ENCODE assay signal across 1 cellular context in the genomic region with DNA sequence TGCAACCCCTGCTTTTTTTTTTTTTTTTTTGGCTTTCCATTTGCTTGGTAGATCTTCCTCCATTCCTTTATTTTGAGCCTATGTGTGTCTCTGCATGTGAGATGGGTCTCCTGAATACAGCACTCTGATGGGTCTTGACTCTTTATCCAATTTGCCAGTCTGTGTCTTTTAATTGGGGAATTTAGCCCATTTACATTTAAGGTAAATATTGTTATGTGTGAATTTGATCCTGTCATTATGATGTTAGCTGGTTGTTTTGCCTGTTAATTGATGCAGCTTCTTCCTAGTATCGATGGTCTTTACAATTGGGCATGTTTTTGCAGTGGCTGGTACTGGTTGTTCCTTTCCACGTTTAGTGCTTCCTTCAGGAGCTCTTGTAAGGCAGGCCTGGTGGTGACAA. TPM values are rescaled to one million over a fixed set of nuclear protein-coding genes. Genes with fewer than 3 reads are reported as not detected.
DNase-seq lines count a peak whose midpoint lies in the region; ATAC-seq, FAIRE-seq and TF ChIP-seq lines count a peak whose summit lies in the region.
"Not testable (repeated sequence)": the region's sequence is repeated elsewhere in the genome, so short reads cannot be mapped to it uniquely, and the experiment has no call there.

No MANE protein-coding gene starts in this region.

- H3K79me2 ChIP-seq in K562 (ENCODE audit: control insufficient read depth, insufficient read depth, low read length): not testable (repeated sequence)

- not testable (repeated sequence) for H3K9me3 ChIP-seq in K562 (replicated peaks; ENCODE audit: control insufficient read depth, insufficient read depth, low read depth, low read length)

- H3K9ac ChIP-seq in K562 (ENCODE audit: insufficient read depth in 1 of 2, low read depth in 2 of 2, low read length in 2 of 2): not testable (repeated sequence)

- not testable (repeated sequence) for DNase-seq in K562 (ENCODE audit: extremely low read depth in 1 of 4, low spot score in 3 of 4)

- TF ChIP-seq POLR2A in K562 (conservative IDR thresholded peaks at IDR 0.05): not testable (repeated sequence)

- FAIRE-seq in K562 (lab: Jason Lieb, UNC): not testable (repeated sequence)

- not testable (repeated sequence) for TF ChIP-seq CTCF in K562 (IDR thresholded peaks at IDR 0.05 in 2 of 3, conservative IDR thresholded peaks at IDR 0.05 in 1 of 3; ENCODE audit: insufficient read depth in 2 of 3, low read depth in 1 of 3, low read length in 3 of 3)

- not testable (repeated sequence) for H3K4me2 ChIP-seq in K562 (ENCODE audit: insufficient read depth, low read length)

- H4K20me1 ChIP-seq in K562 (replicated peaks; ENCODE audit: control insufficient read depth, insufficient read depth, low read length): not testable (repeated sequence)

- not testable (repeated sequence) for H2AFZ ChIP-seq in K562 (ENCODE audit: low read depth, low read length)

- not testable (repeated sequence) for H3K27ac ChIP-seq in K562 (ENCODE audit: extremely low read depth, low read depth, low read length)

- CTCF ChIA-PET in K562 (lab: Yijun Ruan, JAX; ENCODE audit: low intra/inter-chr PET ratio): not testable (repeated sequence)

- H3K4me1 ChIP-seq in K562 (replicated peaks in 1 of 2; ENCODE audit: control insufficient read depth in 2 of 2, insufficient read depth in 2 of 2, low read length in 2 of 2): not testable (repeated sequence)

- not testable (repeated sequence) for H3K27me3 ChIP-seq in K562 (ENCODE audit: control insufficient read depth in 2 of 2, insufficient read depth in 2 of 2, low read length in 2 of 2)

- in situ Hi-C loops in K562 (cut with MboI): not testable (repeated sequence)

- not testable (repeated sequence) for TF ChIP-seq EP300 in K562 (IDR thresholded peaks at IDR 0.05; ENCODE audit: low read length)

- BruUV-seq in K562 (replicated peaks; lab: Mats Ljungman, UMichigan): not testable (repeated sequence)

- H3K36me3 ChIP-seq in K562 (ENCODE audit: control insufficient read depth, insufficient read depth, low read length): not testable (repeated sequence)

- intact Hi-C loops in K562 (cut with micrococcal nuclease): not testable (repeated sequence)

- TF ChIP-seq RAD21 in K562 (CRISPR knock-in tag; conservative IDR thresholded peaks at IDR 0.05 in 1 of 2, IDR thresholded peaks at IDR 0.05 in 1 of 2): not testable (repeated sequence)

- H3K9me1 ChIP-seq in K562 (ENCODE audit: control insufficient read depth, insufficient read depth, low read length): not testable (repeated sequence)

- 2% methylated on average over 2 of the region's 2 CpGs for WGBS in K562 (ENCODE audit: insufficient coverage, low coverage, missing lambda C conversion rate)

- not testable (repeated sequence) for H3K4me3 ChIP-seq in K562

- POLR2A ChIA-PET in K562 (lab: Yijun Ruan, JAX): not testable (repeated sequence)

- ATAC-seq in K562: not testable (repeated sequence)

TF ChIP-seq in K562, 482 proteins besides CTCF, POLR2A, EP300 and RAD21:
- TF ChIP-seq ZNF507 (tag; conservative IDR thresholded peaks at IDR 0.05) (peak; percentile 98), ZNF354B (CRISPR knock-in tag; IDR thresholded peaks at IDR 0.05) (peak; percentile 87)

RNA-seq across cellular contexts. Expression of gene PLAGL1, which starts 36.9 kb away (rescaled TPM):
- 37.8 and 55.0 TPM in 2 replicates for total RNA-seq in K562 (2011; cell fraction: chromatin; rRNA removed; ENCODE audit: low replicate concordance)
- total RNA-seq in K562 (2011; cell fraction: nucleolus; rRNA removed): 16.5 and 17.4 TPM in 2 replicates
- 44.0 and 76.9 TPM in 2 replicates for total RNA-seq in K562 (2011; cell fraction: nucleoplasm; rRNA removed)
- total RNA-seq in K562 (2014; rRNA removed): 11.7 and 14.8 TPM in 2 replicates
- 11.0 and 11.5 TPM in 2 replicates for total RNA-seq in K562 (2014; rRNA removed; fragmentation: Illumina TruSeq; extraction: Trizol)
- 13.2 and 15.1 TPM in 2 replicates for total RNA-seq in K562 (2015; rRNA removed; fragmentation: Illumina TruSeq; extraction: Trizol)
- 26.2 and 27.0 TPM in 2 replicates for total RNA-seq in K562 (2021)
- polyA plus RNA-seq in K562 (2011; rRNA removed): 18.9 and 53.9 TPM in 2 replicates
- 11.7 and 22.0 TPM in 2 replicates for polyA plus RNA-seq in K562 (2011; cell fraction: cytosol; rRNA removed)
- 111 and 133 TPM in 2 replicates for polyA plus RNA-seq in K562 (2011; cell fraction: nucleus; rRNA removed)
- 30.7 and 36.6 TPM in 2 replicates for polyA plus RNA-seq in K562 (2012)
- 27.4 and 29.6 TPM in 2 replicates for polyA plus RNA-seq in K562 (2014; fragmentation: Illumina TruSeq; extraction: Trizol)
- polyA plus RNA-seq in K562 (2014; fragmentation: Nextera tagmentation; extraction: Ambion mirVana): 1 to 10 TPM; 4.9 to 5.9 TPM
- 18.7 and 19.6 TPM in 2 replicates for polyA plus RNA-seq in K562 (2014; rRNA removed)
- 20.9 and 39.9 TPM in 2 replicates for polyA minus RNA-seq in K562 (2011; rRNA and poly(A)+ RNA removed)
- polyA minus RNA-seq in K562 (2011; cell fraction: cytosol; rRNA and poly(A)+ RNA removed): 6.9 and 18.7 TPM in 2 replicates
- 32.3 and 88.7 TPM in 2 replicates for polyA minus RNA-seq in K562 (2011; cell fraction: nucleus; rRNA and poly(A)+ RNA removed)

RNA-seq across cellular contexts. Expression of gene SF3B5, which starts 50.4 kb away (rescaled TPM):
- 24.3 and 54.9 TPM in 2 replicates for total RNA-seq in K562 (2011; cell fraction: chromatin; rRNA removed; ENCODE audit: low replicate concordance)
- total RNA-seq in K562 (2011; cell fraction: nucleolus; rRNA removed): 129 and 134 TPM in 2 replicates
- total RNA-seq in K562 (2011; cell fraction: nucleoplasm; rRNA removed): 82.1 and 112 TPM in 2 replicates
- total RNA-seq in K562 (2014; rRNA removed) (292 and 479 TPM in 2 replicates), K562 (2014; rRNA removed; fragmentation: Illumina TruSeq; extraction: Trizol) (133 and 238 TPM in 2 replicates), K562 (2015; rRNA removed; fragmentation: Illumina TruSeq; extraction: Trizol) (337 and 357 TPM in 2 replicates), K562 (2021) (399 and 440 TPM in 2 replicates)
- polyA plus RNA-seq in K562 (2011; rRNA removed) (407 and 453 TPM in 2 replicates), K562 (2014; fragmentation: Illumina TruSeq; extraction: Trizol) (538 and 635 TPM in 2 replicates), K562 (2014; fragmentation: Nextera tagmentation; extraction: Ambion mirVana) (1,000 to 10,000 TPM; 1,065 to 1,211 TPM), K562 (2014; rRNA removed) (552 and 569 TPM in 2 replicates)
- 924 and 1,390 TPM in 2 replicates for polyA plus RNA-seq in K562 (2011; cell fraction: cytosol; rRNA removed)
- polyA plus RNA-seq in K562 (2011; cell fraction: nucleus; rRNA removed): 281 and 290 TPM in 2 replicates
- 381 and 451 TPM in 2 replicates for polyA plus RNA-seq in K562 (2012)
- polyA minus RNA-seq in K562 (2011; rRNA and poly(A)+ RNA removed): 129 and 212 TPM in 2 replicates
- 181 and 196 TPM in 2 replicates for polyA minus RNA-seq in K562 (2011; cell fraction: cytosol; rRNA and poly(A)+ RNA removed)
- 64.5 and 102 TPM in 2 replicates for polyA minus RNA-seq in K562 (2011; cell fraction: nucleus; rRNA and poly(A)+ RNA removed)
